In genomic region chr1:58809327-58810040, GRCh38 we compare ENCODE assay signal across 11 cellular contexts. TPM values are rescaled to one million over a fixed set of nuclear protein-coding genes. Genes with fewer than 3 reads are reported as not detected.
A peak's percentile ranks its signal among the peaks of the same experiment; 100 is the strongest.
DNase-seq lines count a peak whose midpoint lies in the region; ATAC-seq and TF ChIP-seq lines count a peak whose summit lies in the region.
"Had no signal": no experiment of that assay in that cellular context is flagged by ENCODE, and none has a peak within 500 bp of the region (broad histone marks: within the 10 kb centered on the region; RNA-seq: fewer than 3 reads in every experiment).

No MANE protein-coding gene starts in this region.

- TF ChIP-seq POLR2A in heart left ventricle (IDR thresholded peaks at IDR 0.05) (no peak), right lobe of liver (IDR thresholded peaks at IDR 0.05) (no peak)

- H3K4me1 ChIP-seq in heart left ventricle (peaks cover 0 to 43% (median 10%) of the 10 kb centered on the region in 12 donors), right atrium auricular region (peaks cover 0 to 12% of the 10 kb centered on the region in 2 donors), mammary epithelial cell (ENCODE audit: insufficient read depth, low read length) (peaks cover 47% of the 10 kb centered on the region), right lobe of liver (peaks cover 0 to 20% (median 5%) of the 10 kb centered on the region in 4 donors)

- H3K27me3 ChIP-seq in heart left ventricle (no peaks in the 10 kb centered on the region), right atrium auricular region (no peaks in the 10 kb centered on the region), mammary epithelial cell (ENCODE audit: insufficient read depth, low read length) (no peaks in the 10 kb centered on the region), right lobe of liver (no peaks in the 10 kb centered on the region)

- WGBS in heart left ventricle, 4 donors, result 70 to 78% (median 72%) methylated on average over 9 of the region's 9 CpGs
- 10% methylated on average over 9 of the region's 9 CpGs for WGBS in mammary epithelial cell (ENCODE audit: low coverage, missing lambda C conversion rate)
- 64% methylated on average over 9 of the region's 9 CpGs for WGBS in right lobe of liver (ENCODE audit: insufficient coverage, low coverage, low lambda C conversion rate, missing lambda C conversion rate)

- H3K9me3 ChIP-seq in heart left ventricle (no peaks in the 10 kb centered on the region), right atrium auricular region (no peaks in the 10 kb centered on the region), mammary epithelial cell (replicated peaks; ENCODE audit: insufficient read depth, low read length) (no peaks in the 10 kb centered on the region), right lobe of liver (no peaks in the 10 kb centered on the region)

- H3K79me2 ChIP-seq in mammary epithelial cell (ENCODE audit: insufficient read depth, low read length), result no peaks in the 10 kb centered on the region

- DNase-seq in heart left ventricle (no peak), right atrium auricular region (ENCODE audit: low spot score) (no peak), mammary epithelial cell (peak; percentile 79), right lobe of liver (no peak), anterior cingulate cortex (lab: John Stamatoyannopoulos, UW) (no peak), DMS114 treated with DMSO at 0.1 percent for 48 hours (lab: John Stamatoyannopoulos, UW; ENCODE audit: unreplicated experiment) (no peak)
- DNase-seq: activated naive CD4-positive, alpha-beta T cell; H7; NCI-H187 had no signal

- H3K4me2 ChIP-seq in mammary epithelial cell (ENCODE audit: insufficient read depth, low read depth, low read length), result peak overlapping the region; percentile 57

- intact Hi-C loops in heart left ventricle (cut with DNase I), result loop anchor here in 4 of 10 donors (10.0 kb wide), 4 partner anchors 95 to 485 kb away; partner anchors contain the start of gene FGGY (in 1 of the 4)
- intact Hi-C loops in mammary epithelial cell (cut with micrococcal nuclease), result loop anchor here (10.0 kb wide), 1 partner anchor 95 kb away; no protein-coding TSS in a partner anchor
- intact Hi-C loops in right lobe of liver (cut with DNase I), result no loop called here

- peak overlapping the region in 3 of 12 donors; percentile 13 to 54 (median 27) for H3K27ac ChIP-seq in heart left ventricle
- no peak overlapping the region for H3K27ac ChIP-seq in right atrium auricular region
- peak overlapping the region; percentile 68 for H3K27ac ChIP-seq in mammary epithelial cell (ENCODE audit: insufficient read depth, low read depth, low read length)
- H3K27ac ChIP-seq in right lobe of liver, result peak overlapping the region in 1 of 3 donors; percentile 53

- in situ Hi-C loops in mammary epithelial cell (cut with MboI; ENCODE audit: low sequenced_read_pairs in 2 of 2), result no loop called here

- TF ChIP-seq CTCF in heart left ventricle (IDR thresholded peaks at IDR 0.05) (no peak), right atrium auricular region (IDR thresholded peaks at IDR 0.05) (no peak), mammary epithelial cell (conservative IDR thresholded peaks at IDR 0.05 in 1 of 2, IDR thresholded peaks at IDR 0.05 in 1 of 2; ENCODE audit: extremely low read depth in 1 of 2, insufficient read depth in 1 of 2, low read depth in 1 of 2, low read length in 2 of 2) (no peak), right lobe of liver (IDR thresholded peaks at IDR 0.05) (no peak)

- CTCF ChIA-PET in mammary epithelial cell (lab: Charles Lee; ENCODE audit: low non-redundant PET), result no interaction called here

- BruUV-seq in mammary epithelial cell (replicated peaks; lab: Mats Ljungman, UMichigan), result no TSS peak

- no peaks in the 10 kb centered on the region for H4K20me1 ChIP-seq in mammary epithelial cell (ENCODE audit: insufficient read depth, low read length)

- dilution Hi-C loops in mammary epithelial cell (cut with HindIII; ENCODE audit: low sequenced_read_pairs), result no loop called here

- H3K9ac ChIP-seq in mammary epithelial cell (ENCODE audit: insufficient read depth, low read length), result peak overlapping the region; percentile 40

- H3K36me3 ChIP-seq in heart left ventricle, result no peaks in the 10 kb centered on the region
- no peaks in the 10 kb centered on the region for H3K36me3 ChIP-seq in right atrium auricular region
- H3K36me3 ChIP-seq in mammary epithelial cell (ENCODE audit: insufficient read depth, low read length), result no peaks in the 10 kb centered on the region
- H3K36me3 ChIP-seq in right lobe of liver, result no peaks in the 10 kb centered on the region

- peak in 3 of 4 donors; percentile 29 to 54 (median 35) for ATAC-seq in heart left ventricle
- peak; percentile 44 to 63 (median 45) for ATAC-seq in right lobe of liver
- no peak for ATAC-seq in HG03045 (IDR thresholded peaks at IDR 0.05; ENCODE audit: unreplicated experiment)
- ATAC-seq in HG02840 (IDR thresholded peaks at IDR 0.05; ENCODE audit: low FRiP score, unreplicated experiment), result no peak

- H2AFZ ChIP-seq in mammary epithelial cell (ENCODE audit: low read depth, low read length), result peak overlapping the region; percentile 73

- H3K4me3 ChIP-seq in heart left ventricle (no peak overlapping the region), right atrium auricular region (no peak overlapping the region), mammary epithelial cell (replicated peaks in 1 of 3; ENCODE audit: insufficient read depth in 1 of 3, low read depth in 2 of 3, low read length in 3 of 3) (no peak overlapping the region), right lobe of liver (no peak overlapping the region)

RNA-seq across cellular contexts. Expression of gene JUN, which starts 25.6 kb away (rescaled TPM):
- total RNA-seq in heart left ventricle (100 to 1,000 TPM in 1 of 9 donors, 10 to 100 TPM in 8; 57.1 to 128 (median 82.8) TPM), right atrium auricular region (100 to 1,000 TPM in 1 of 2 donors, 10 to 100 TPM in 1; 74.3 to 199 TPM), mammary epithelial cell (10 to 100 TPM; 61.1 to 78.7 TPM), right lobe of liver (100 to 1,000 TPM in 3 of 6 experiments, 10 to 100 TPM in 2, 1 to 10 TPM in 1; 9.3 to 116 (median 88.1) TPM)
- polyA plus RNA-seq in heart left ventricle (100 to 1,000 TPM in 1 of 2 donors, 10 to 100 TPM in 1; 71.6 to 133 TPM), mammary epithelial cell (24.6 TPM)
- polyA minus RNA-seq in mammary epithelial cell, result 25.1 TPM

Comparison
In these comparisons a context has a peak if more than half of its experiments do, and no peak if none do; other contexts are left out.
1. ATAC-seq: peak in heart left ventricle (3 of 4) and right lobe of liver (4 of 4); none in HG03045 (single experiment) and HG02840 (single experiment).